Comparison of ENCODE assay signal across 1 cellular context in genomic region chr11:72232260-72233055, GRCh38.
TF ChIP-seq lines count a peak whose summit lies in the region.

No MANE protein-coding gene starts in this region.

TF ChIP-seq in IMR-90, 13 proteins besides CTCF, POLR2A, EP300 and RAD21:
- TF ChIP-seq ELK1 (IDR thresholded peaks at IDR 0.05; ENCODE audit: borderline replicate concordance, low read depth, low read length) (no peak), USF2 (IDR thresholded peaks at IDR 0.05; ENCODE audit: low read depth, low read length) (no peak), RCOR1 (IDR thresholded peaks at IDR 0.05; ENCODE audit: insufficient replicate concordance, low read length) (no peak), CEBPB (IDR thresholded peaks at IDR 0.05; ENCODE audit: low read depth, low read length) (no peak), BHLHE40 (IDR thresholded peaks at IDR 0.05; ENCODE audit: low read depth, low read length) (no peak), MAZ (IDR thresholded peaks at IDR 0.05; ENCODE audit: borderline replicate concordance, low read depth, low read length) (no peak), CHD1 (IDR thresholded peaks at IDR 0.05; ENCODE audit: low read depth, low read length) (no peak), NFE2L2 (IDR thresholded peaks at IDR 0.05; ENCODE audit: low read depth, low read length) (no peak), RFX5 (IDR thresholded peaks at IDR 0.05; ENCODE audit: low read depth, low read length) (no peak), MXI1 (IDR thresholded peaks at IDR 0.05; ENCODE audit: borderline replicate concordance, low read depth, low read length) (no peak), SMC3 (IDR thresholded peaks at IDR 0.05; ENCODE audit: low read depth, low read length) (no peak), MAFK (IDR thresholded peaks at IDR 0.05; ENCODE audit: low read depth, low read length) (no peak), FOS (IDR thresholded peaks at IDR 0.05; ENCODE audit: low read depth, low read length) (no peak)
